ENCODE assay signal across 8 cellular contexts in the genomic region with DNA sequence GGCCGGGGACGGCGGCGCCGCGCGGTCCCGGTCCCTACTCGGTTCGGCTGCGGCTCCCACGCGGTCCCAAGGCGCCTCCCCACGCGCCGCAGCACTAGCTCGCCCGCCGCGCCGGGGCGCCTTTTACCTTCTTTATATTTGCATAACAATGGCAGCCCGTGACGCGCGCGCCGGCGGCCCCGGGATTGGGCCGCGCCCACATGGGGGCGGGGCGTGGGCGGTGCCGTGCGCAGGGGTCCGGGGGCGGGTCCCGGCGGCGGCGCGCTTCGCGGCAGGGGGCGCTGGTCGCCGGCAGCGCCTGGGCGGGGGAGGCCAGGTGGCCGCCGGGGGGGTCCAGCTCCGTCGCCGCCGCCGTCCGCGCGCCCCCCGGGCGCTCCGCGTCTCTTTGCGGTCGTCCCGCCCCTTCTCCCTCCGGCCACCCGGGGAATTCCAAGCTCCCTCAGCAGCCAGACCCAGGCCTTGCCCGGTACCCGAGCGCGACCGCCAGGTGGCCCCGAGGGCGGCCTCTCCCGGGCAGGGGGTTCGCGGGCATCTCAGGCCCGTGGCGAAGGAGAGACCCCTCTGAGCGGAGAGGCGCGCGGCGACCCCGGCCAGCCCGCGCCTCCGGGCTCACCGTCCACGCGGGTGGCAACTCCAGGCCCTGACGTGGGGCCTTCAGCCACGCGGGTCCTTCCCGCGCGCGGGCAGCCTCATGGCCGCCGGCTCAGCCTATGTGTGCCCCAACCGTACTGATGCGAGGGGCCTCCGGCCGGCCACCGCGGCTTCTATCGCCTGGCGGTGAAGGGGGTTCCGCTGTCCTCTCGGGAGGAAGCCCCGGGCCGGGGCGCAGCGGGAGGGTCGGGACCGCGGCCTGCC. TPM values are rescaled to one million over a fixed set of nuclear protein-coding genes. Genes with fewer than 3 reads are reported as not detected.
DNase-seq lines count a peak whose midpoint lies in the region; ATAC-seq, FAIRE-seq and TF ChIP-seq lines count a peak whose summit lies in the region.

A gene with protein sequence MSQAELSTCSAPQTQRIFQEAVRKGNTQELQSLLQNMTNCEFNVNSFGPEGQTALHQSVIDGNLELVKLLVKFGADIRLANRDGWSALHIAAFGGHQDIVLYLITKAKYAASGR (minus strand): TSS at position 96 of the 855 bp plus-strand sequence. CDS start 343 bp downstream, outside the sequence.

- H3K14ac ChIP-seq in neuronal stem cell (ENCODE audit: low read length) = peak within 1 kb of the TSS; percentile 85

- H3K27ac ChIP-seq in neuronal stem cell (replicated peaks; ENCODE audit: low read length) (peak within 1 kb of the TSS; percentile 91), subcutaneous abdominal adipose tissue (ENCODE audit: low read depth, low read length) (peak within 1 kb of the TSS; percentile 41)

- peak within 1 kb of the TSS; percentile 98 for H2BK5ac ChIP-seq in neuronal stem cell (ENCODE audit: low read length)

- peak within 1 kb of the TSS; percentile 100 for H2BK15ac ChIP-seq in neuronal stem cell (ENCODE audit: low read length)

- H3K27me3 ChIP-seq in neuronal stem cell (ENCODE audit: control insufficient read depth in 3 of 3, insufficient read depth in 3 of 3, low read depth in 1 of 3, low read length in 3 of 3) = peaks cover 0 to 7% (median 3%) of the 10 kb centered on the region in 3 experiments
- H3K27me3 ChIP-seq in subcutaneous abdominal adipose tissue (ENCODE audit: control insufficient read depth in 5 of 5, insufficient read depth in 4 of 5, low read length in 5 of 5) = peaks cover 37 to 73% (median 71%) of the 10 kb centered on the region in 5 donors

- no CpG with 5 or more reads among the region's 121 CpGs for WGBS in neuronal stem cell (ENCODE audit: extremely low coverage in 2 of 2, insufficient read length in 2 of 2, insufficient replicate concordance in 1 of 2), 2 donors

- peak; percentile 65 for TF ChIP-seq POLR2A in Raji (IDR thresholded peaks at IDR 0.05; ENCODE audit: insufficient read depth, low read depth, low read length)

- H3K18ac ChIP-seq in neuronal stem cell (ENCODE audit: low read length) = peak within 1 kb of the TSS; percentile 99

- H3K4me2 ChIP-seq in neuronal stem cell (ENCODE audit: insufficient read depth, low read length, poor library complexity, severe bottlenecking) = peak within 1 kb of the TSS; percentile 95

- H2BK120ac ChIP-seq in neuronal stem cell (ENCODE audit: low read depth, low read length) = peak within 1 kb of the TSS; percentile 99

- FAIRE-seq in frontal cortex (lab: Jason Lieb, UNC) = no peak

- in situ Hi-C loops in KBM-7 (cut with MboI; ENCODE audit: low pct_unique_long_range_greater_than_20kb, low sequenced_read_pairs) = no loop called here

- H3K9ac ChIP-seq in neuronal stem cell (ENCODE audit: low read depth, low read length, poor library complexity) (peak within 1 kb of the TSS; percentile 98), subcutaneous abdominal adipose tissue (ENCODE audit: low read length in 5 of 5) (peak within 1 kb of the TSS in 2 of 5 donors; percentile 62 to 73)

- peak; percentile 67 for ATAC-seq in GM21529 (IDR thresholded peaks at IDR 0.05; ENCODE audit: unreplicated experiment)

- H3K79me1 ChIP-seq in neuronal stem cell (ENCODE audit: low read depth, low read length) = peaks cover 6% of the 10 kb centered on the region

- peak within 1 kb of the TSS; percentile 100 for H2AK5ac ChIP-seq in neuronal stem cell (ENCODE audit: low read depth, low read length)

- H2AFZ ChIP-seq in neuronal stem cell (ENCODE audit: low read length) = peak within 1 kb of the TSS; percentile 86

- H4K8ac ChIP-seq in neuronal stem cell (ENCODE audit: low read depth, low read length) = peak within 1 kb of the TSS; percentile 92

- H4K91ac ChIP-seq in neuronal stem cell (ENCODE audit: low read depth, low read length, poor library complexity) = peak within 1 kb of the TSS; percentile 95

- DNase-seq in DMS79 (lab: John Stamatoyannopoulos, UW) (peak; percentile 53), KBM-7 (peak; percentile 81), frontal cortex (ENCODE audit: low spot score in 2 of 2) (peak; percentile 95 to 97), neuronal stem cell (ENCODE audit: low spot score) (peak; percentile 86)
- peak; percentile 83 for DNase-seq in activated effector memory CD4-positive, alpha-beta T cell treated with Interleukin-2 at 50 U/mL for 16 hours

- peak within 1 kb of the TSS; percentile 76 for H3K4ac ChIP-seq in neuronal stem cell (ENCODE audit: low read length)

- peak within 1 kb of the TSS; percentile 98 for H3K23ac ChIP-seq in neuronal stem cell (ENCODE audit: low read depth, low read length, poor library complexity)

- peak within 1 kb of the TSS; percentile 93 to 95 for H3K4me3 ChIP-seq in neuronal stem cell (ENCODE audit: low read length in 2 of 2)
- peak within 1 kb of the TSS in 4 of 5 donors; percentile 61 to 92 (median 77) for H3K4me3 ChIP-seq in subcutaneous abdominal adipose tissue (ENCODE audit: low read depth in 1 of 5, low read length in 5 of 5)

- no peaks in the 10 kb centered on the region for H3K9me3 ChIP-seq in neuronal stem cell (replicated peaks in 1 of 2; ENCODE audit: control insufficient read depth in 2 of 2, insufficient read depth in 1 of 2, low read depth in 1 of 2, low read length in 2 of 2)
- no peaks in the 10 kb centered on the region for H3K9me3 ChIP-seq in subcutaneous abdominal adipose tissue (ENCODE audit: control insufficient read depth in 5 of 5, low read length in 5 of 5)

- peaks cover 5 to 14% of the 10 kb centered on the region in 2 donors for H3K36me3 ChIP-seq in neuronal stem cell (replicated peaks in 1 of 2; ENCODE audit: control insufficient read depth in 2 of 2, insufficient read depth in 2 of 2, low read length in 2 of 2)
- peaks cover 0 to 3% (median 0%) of the 10 kb centered on the region in 5 donors for H3K36me3 ChIP-seq in subcutaneous abdominal adipose tissue (ENCODE audit: control insufficient read depth in 5 of 5, insufficient read depth in 5 of 5, low read length in 5 of 5)

- peak within 1 kb of the TSS; percentile 94 for H2BK12ac ChIP-seq in neuronal stem cell (ENCODE audit: low read length)

- peaks cover 54 to 59% of the 10 kb centered on the region in 2 donors for H3K4me1 ChIP-seq in neuronal stem cell (ENCODE audit: control insufficient read depth in 2 of 2, insufficient read depth in 1 of 2, low read depth in 1 of 2, low read length in 2 of 2)
- peaks cover 5 to 83% (median 66%) of the 10 kb centered on the region in 5 donors for H3K4me1 ChIP-seq in subcutaneous abdominal adipose tissue (ENCODE audit: control insufficient read depth in 5 of 5, insufficient read depth in 5 of 5, low read length in 5 of 5)

RNA-seq across cellular contexts. Expression of the gene that starts here (rescaled TPM):
- 3.7 TPM for total RNA-seq in frontal cortex
- 51.2 TPM for polyA plus RNA-seq in neuronal stem cell (2013, experiment 1 of 2)
- polyA plus RNA-seq in neuronal stem cell (2013, experiment 2 of 2) = 51.6 TPM

Comparison
In these comparisons a context has a peak if more than half of its experiments do, and no peak if none do; other contexts are left out.
1. Peak in every context shown above with its lines: DNase-seq, ATAC-seq, H3K4me3 ChIP-seq and H3K27ac ChIP-seq.